ENCODE assay signal across 25 cellular contexts in the genomic region with DNA sequence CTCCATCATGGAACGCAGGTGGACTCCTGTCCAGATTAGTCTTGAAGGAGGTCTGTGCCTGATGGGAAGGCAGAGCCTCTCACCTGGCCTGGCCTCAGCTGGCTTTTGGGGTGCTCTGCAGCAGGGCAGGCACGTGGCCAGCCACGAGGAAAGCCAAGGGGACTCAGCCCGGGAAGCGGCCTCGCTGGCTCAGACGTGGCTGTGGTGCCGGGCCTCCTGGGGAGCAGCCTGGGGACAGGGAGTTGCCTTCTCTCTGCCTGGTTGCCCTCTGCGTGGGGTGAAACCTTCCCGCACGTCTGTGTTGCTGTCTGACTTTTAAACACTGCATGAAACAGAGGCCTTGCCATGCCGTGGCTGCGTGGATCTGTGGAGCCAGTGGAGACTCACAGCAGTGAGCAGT. TPM values are rescaled to one million over a fixed set of nuclear protein-coding genes. Genes with fewer than 3 reads are reported as not detected.
"Had no signal": no experiment of that assay in that cellular context is flagged by ENCODE, and none has a peak within 500 bp of the region (broad histone marks: within the 10 kb centered on the region; RNA-seq: fewer than 3 reads in every experiment).

No MANE protein-coding gene starts in this region.

- H3K79me2 ChIP-seq: parathyroid adenoma had no signal

- ATAC-seq: effector memory CD8-positive, alpha-beta T cell; gastroesophageal sphincter; left lung; stimulated activated naive CD8-positive, alpha-beta T cell treated with anti-CD3 and anti-CD28 coated beads, Interleukin-15, Interleukin-2, amounts not matched to agents 100 U/mL and 50 U/mL, for 24 hours had no signal

- H3K9ac ChIP-seq: parathyroid adenoma had no signal

- H3K4me3 ChIP-seq: esophagus squamous epithelium, gastroesophageal sphincter, left lung, lung, sigmoid colon, skin epidermis, tibial artery, upper lobe of left lung, vagina had no signal

- DNase-seq: effector memory CD8-positive, alpha-beta T cell; esophagus squamous epithelium; foreskin fibroblast; glutamatergic neuron; islet precursor cell; mesenchymal stem cell; naive B cell; occipital lobe; sigmoid colon; stimulated activated CD4-positive, alpha-beta T cell treated with anti-CD3 and anti-CD28 coated beads, Interleukin-12 subunit alpha, Interleukin-12 subunit beta, amount 100 ng/mL, for 4 hours; stimulated activated CD4-positive, alpha-beta T cell treated with anti-CD3 and anti-CD28 coated beads, Interleukin-2, amount 100 ng/mL, for 48 hours; stimulated activated naive CD8-positive, alpha-beta T cell treated with anti-CD3 and anti-CD28 coated beads, Interleukin-15, Interleukin-2, amounts not matched to agents 100 U/mL and 50 U/mL, for 24 hours; tibial artery; upper lobe of left lung had no signal

- H3K9me3 ChIP-seq: sigmoid colon, vagina had no signal

- H3K27ac Mint-ChIP-seq: dendritic cell treated with granulocyte-macrophage colony-stimulating factor and Interleukin-4, amounts not matched to agents 40 ng/mL and 50 ng/mL, for 4 days; nephron had no signal

- H3K27me3 Mint-ChIP-seq: dendritic cell treated with granulocyte-macrophage colony-stimulating factor and Interleukin-4, amounts not matched to agents 40 ng/mL and 50 ng/mL, for 4 days; effector memory CD8-positive, alpha-beta T cell; naive B cell had no signal

- H3K9me3 Mint-ChIP-seq: effector memory CD8-positive, alpha-beta T cell had no signal

- H2AFZ ChIP-seq: parathyroid adenoma had no signal

- H3K27ac ChIP-seq: esophagus squamous epithelium, gastroesophageal sphincter, left lung, parathyroid adenoma, sigmoid colon, skin epidermis, tibial artery, upper lobe of left lung, vagina had no signal

- H3K4me3 Mint-ChIP-seq: dendritic cell treated with granulocyte-macrophage colony-stimulating factor and Interleukin-4, amounts not matched to agents 40 ng/mL and 50 ng/mL, for 4 days; effector memory CD8-positive, alpha-beta T cell; naive B cell; nephron had no signal

- H3K4me1 Mint-ChIP-seq: nephron had no signal

- H3K36me3 ChIP-seq: esophagus squamous epithelium, gastroesophageal sphincter, left lung, sigmoid colon, upper lobe of left lung, vagina had no signal

- H3K27me3 ChIP-seq: esophagus squamous epithelium, gastroesophageal sphincter, left lung, sigmoid colon, tibial artery, upper lobe of left lung, vagina had no signal

- H3K4me1 ChIP-seq: esophagus squamous epithelium, gastroesophageal sphincter, left lung, parathyroid adenoma, sigmoid colon, tibial artery, upper lobe of left lung, vagina had no signal

RNA-seq across cellular contexts. Expression of a gene that starts 45.0 kb away (rescaled TPM):
- total RNA-seq: epithelial cell of proximal tubule, gastroesophageal sphincter, pulmonary artery endothelial cell, vagina had no signal

RNA-seq across cellular contexts. Expression of a gene that starts 55.8 kb away (rescaled TPM):
- total RNA-seq: occipital lobe, pulmonary artery endothelial cell, temporal lobe had no signal
